15 cellular contexts compared by ENCODE assay signal in genomic region chr20:58720890-58721289, GRCh38.
"Had no signal": no experiment of that assay in that cellular context is flagged by ENCODE, and none has a peak within 500 bp of the region (broad histone marks: within the 10 kb centered on the region; RNA-seq: fewer than 3 reads in every experiment).

No MANE protein-coding gene starts in this region.

- ATAC-seq: natural killer cell treated with Interleukin-12 subunit alpha and Interleukin-12 subunit beta and Interleukin-15 and Interleukin-18, amount 100 ng/mL, for 72 hours; stimulated activated memory B cell treated with anti-CD40 and anti-IgM and Interleukin-4, amounts not matched to agents 10 μg/mL and 1 μg/mL and 100 μg/mL, for 72 hours; stimulated activated naive CD8-positive, alpha-beta T cell treated with anti-CD3 and anti-CD28 coated beads, Interleukin-15, Interleukin-2, amounts not matched to agents 100 U/mL and 50 U/mL, for 24 hours had no signal

- DNase-seq: caudate nucleus; colonic mucosa; effector memory CD4-positive, alpha-beta T cell; esophagus squamous epithelium; hypothalamus; immature natural killer cell; stimulated activated CD4-positive, alpha-beta T cell treated with anti-CD3 and anti-CD28 coated beads, Interleukin-4, amount 100 ng/mL, for 4 hours; stimulated activated naive CD8-positive, alpha-beta T cell treated with anti-CD3 and anti-CD28 coated beads, Interleukin-15, Interleukin-2, amounts not matched to agents 100 U/mL and 50 U/mL, for 24 hours; transverse colon had no signal

- H3K4me1 ChIP-seq: colonic mucosa, esophagus squamous epithelium, parathyroid adenoma, sigmoid colon, transverse colon had no signal

- H3K9me3 ChIP-seq: colonic mucosa, esophagus squamous epithelium, neutrophil, sigmoid colon, transverse colon had no signal

- H3K4me3 ChIP-seq: colonic mucosa, esophagus squamous epithelium, lung, sigmoid colon, transverse colon had no signal

- H3K27me3 ChIP-seq: colonic mucosa had no signal

- H3K36me3 ChIP-seq: colonic mucosa, sigmoid colon, transverse colon had no signal

- H3K27ac ChIP-seq: colonic mucosa, esophagus squamous epithelium, neutrophil, parathyroid adenoma, sigmoid colon, transverse colon had no signal
